Comparison of ENCODE assay signal across 1 cellular context in genomic region chr15:57931570-57931969, GRCh38.
TF ChIP-seq lines count a peak whose summit lies in the region.

No MANE protein-coding gene starts in this region.

TF ChIP-seq in GM23338, 12 proteins besides CTCF, POLR2A, EP300 and RAD21:
- TF ChIP-seq ZNF462 (CRISPR knock-in tag; IDR thresholded peaks at IDR 0.05), result no peak
- TF ChIP-seq POLR2AphosphoS5 (IDR thresholded peaks at IDR 0.05; ENCODE audit: low read depth), result no peak
- TF ChIP-seq ETS1 (IDR thresholded peaks at IDR 0.05), result no peak
- no peak for TF ChIP-seq REST (IDR thresholded peaks at IDR 0.05; ENCODE audit: unreplicated experiment)
- TF ChIP-seq JUNB (IDR thresholded peaks at IDR 0.05; ENCODE audit: unreplicated experiment), result no peak
- no peak for TF ChIP-seq STAT1 (IDR thresholded peaks at IDR 0.05; ENCODE audit: unreplicated experiment)
- TF ChIP-seq CREB1 (CRISPR knock-in tag; IDR thresholded peaks at IDR 0.05; ENCODE audit: low read depth), result no peak
- TF ChIP-seq ZNF331 (CRISPR knock-in tag; IDR thresholded peaks at IDR 0.05; ENCODE audit: low read depth), result no peak
- TF ChIP-seq NANOG (IDR thresholded peaks at IDR 0.05; ENCODE audit: borderline replicate concordance), result no peak
- TF ChIP-seq EZH2 (IDR thresholded peaks at IDR 0.05; ENCODE audit: low read depth, unreplicated experiment), result no peak
- TF ChIP-seq EZH2phosphoT487 (IDR thresholded peaks at IDR 0.05; ENCODE audit: unreplicated experiment), result no peak
